In genomic region chr6:76876922-76877553, GRCh38 we compare ENCODE assay signal across 9 cellular contexts.
DNase-seq lines count a peak whose midpoint lies in the region; ATAC-seq, FAIRE-seq and TF ChIP-seq lines count a peak whose summit lies in the region.
"Had no signal": no experiment of that assay in that cellular context is flagged by ENCODE, and none has a peak within 500 bp of the region (broad histone marks: within the 10 kb centered on the region; RNA-seq: fewer than 3 reads in every experiment).

No MANE protein-coding gene starts in this region.

- H3K4me1 ChIP-seq in lung (ENCODE audit: control insufficient read depth in 2 of 2, insufficient read depth in 2 of 2, low read length in 2 of 2), result no peaks in the 10 kb centered on the region

- peak; percentile 81 for DNase-seq in ELR (ENCODE audit: low read depth)
- peak; percentile 85 to 87 for DNase-seq in NCI-H2081 (lab: John Stamatoyannopoulos, UW)
- DNase-seq in cerebellar cortex (ENCODE audit: low spot score), result peak; percentile 6
- DNase-seq in lung (ENCODE audit: low spot score), result peak; percentile 49
- DNase-seq in H54 (ENCODE audit: insufficient read length, low spot score), result no peak
- no peak for DNase-seq in coronary artery (ENCODE audit: low spot score)

- H3K9me3 ChIP-seq in lung (ENCODE audit: control insufficient read depth in 2 of 2, insufficient read depth in 1 of 2, low read length in 1 of 2), result no peaks in the 10 kb centered on the region

- no peak for TF ChIP-seq POLR2A in H54 (IDR thresholded peaks at IDR 0.05; ENCODE audit: low read depth, low read length)

- no peaks in the 10 kb centered on the region for H3K36me3 ChIP-seq in lung (ENCODE audit: control insufficient read depth in 2 of 2, insufficient read depth in 2 of 2, low read length in 2 of 2)

- TF ChIP-seq CTCF in lung (IDR thresholded peaks at IDR 0.05; ENCODE audit: control extremely low read depth, extremely low read depth) (no peak), coronary artery (IDR thresholded peaks at IDR 0.05) (no peak)

- FAIRE-seq in H54 (lab: Jason Lieb, UNC), result no peak
- FAIRE-seq: GM18507 had no signal

- no peak overlapping the region for H3K27ac ChIP-seq in lung (ENCODE audit: low read depth in 1 of 2, low read length in 1 of 2)
- no peak overlapping the region for H3K27ac ChIP-seq in coronary artery

- 64 to 75% methylated on average over 8 to 9 of the region's 10 CpGs for WGBS in lung, 2 donors

- H3K4me3 ChIP-seq in lung (no peak overlapping the region), coronary artery (no peak overlapping the region)

- ATAC-seq in lung (ENCODE audit: insufficient read depth, low FRiP score) (peak; percentile 72), GM18907 (IDR thresholded peaks at IDR 0.05; ENCODE audit: unreplicated experiment) (no peak), GM19452 (IDR thresholded peaks at IDR 0.05; ENCODE audit: unreplicated experiment) (no peak)

- no peaks in the 10 kb centered on the region for H3K27me3 ChIP-seq in lung (ENCODE audit: control insufficient read depth, insufficient read depth)

Comparison
In these comparisons a context has a peak if more than half of its experiments do, and no peak if none do; other contexts are left out.
1. DNase-seq: peak in ELR (single experiment), NCI-H2081 (2 of 2), cerebellar cortex (single experiment) and lung (single experiment); none in H54 (single experiment) and coronary artery (single experiment).